ENCODE assay signal across 11 cellular contexts in genomic region chr16:55323637-55324490, GRCh38. TPM values are rescaled to one million over a fixed set of nuclear protein-coding genes. Genes with fewer than 3 reads are reported as not detected.
DNase-seq lines count a peak whose midpoint lies in the region; ATAC-seq and TF ChIP-seq lines count a peak whose summit lies in the region.
"Had no signal": no experiment of that assay in that cellular context is flagged by ENCODE, and none has a peak within 500 bp of the region (broad histone marks: within the 10 kb centered on the region; RNA-seq: fewer than 3 reads in every experiment).

Gene IRX6, plus strand, starts transcription at chr16:55324203. Its CDS starts 889 bp downstream, at chr16:55325092.

- H3K4me1 Mint-ChIP-seq in progenitor cell of endocrine pancreas (ENCODE audit: low read depth), result peaks cover 2% of the 10 kb centered on the region
- H3K4me1 Mint-ChIP-seq in naive thymus-derived CD4-positive, alpha-beta T cell, result no peaks in the 10 kb centered on the region

- no peak within 1 kb of the TSS for H3K27ac Mint-ChIP-seq in progenitor cell of endocrine pancreas
- no peak within 1 kb of the TSS for H3K27ac Mint-ChIP-seq in naive thymus-derived CD4-positive, alpha-beta T cell
- H3K27ac Mint-ChIP-seq: stimulated activated naive CD8-positive, alpha-beta T cell treated with anti-CD3 and anti-CD28 coated beads, Interleukin-15, Interleukin-2, amounts not matched to agents 100 ng/mL and 50 ng/mL, for 24 hours had no signal

- no peak within 1 kb of the TSS for H3K4me3 ChIP-seq in GM12864 (ENCODE audit: low read depth, low read length)
- no peak within 1 kb of the TSS for H3K4me3 ChIP-seq in naive thymus-derived CD4-positive, alpha-beta T cell (ENCODE audit: low read length)
- H3K4me3 ChIP-seq: adrenal gland had no signal

- no peak for ATAC-seq in naive thymus-derived CD4-positive, alpha-beta T cell
- no peak for ATAC-seq in HG03342 (IDR thresholded peaks at IDR 0.05; ENCODE audit: unreplicated experiment)

- H3K27ac ChIP-seq in naive thymus-derived CD4-positive, alpha-beta T cell (ENCODE audit: low read depth, low read length), result no peak within 1 kb of the TSS
- H3K27ac ChIP-seq: adrenal gland had no signal

- no peaks in the 10 kb centered on the region for H3K9me3 ChIP-seq in naive thymus-derived CD4-positive, alpha-beta T cell (ENCODE audit: control insufficient read depth in 2 of 3, low read length in 3 of 3)
- H3K9me3 ChIP-seq: adrenal gland had no signal

- CTCF ChIA-PET in naive thymus-derived CD4-positive, alpha-beta T cell (lab: Charles Lee), result no interaction called here

- POLR2A ChIA-PET in naive thymus-derived CD4-positive, alpha-beta T cell (lab: Charles Lee), result no interaction called here

- peak within 1 kb of the TSS; percentile 63 for H3K4me3 Mint-ChIP-seq in progenitor cell of endocrine pancreas (ENCODE audit: low read depth)
- H3K4me3 Mint-ChIP-seq in naive thymus-derived CD4-positive, alpha-beta T cell, result no peak within 1 kb of the TSS
- H3K4me3 Mint-ChIP-seq: stimulated activated naive CD8-positive, alpha-beta T cell treated with anti-CD3 and anti-CD28 coated beads, Interleukin-15, Interleukin-2, amounts not matched to agents 100 ng/mL and 50 ng/mL, for 24 hours had no signal

- no peaks in the 10 kb centered on the region for H3K9me3 Mint-ChIP-seq in progenitor cell of endocrine pancreas (ENCODE audit: low read depth)
- H3K9me3 Mint-ChIP-seq in naive thymus-derived CD4-positive, alpha-beta T cell, result peaks cover 0 to 7% (median 0%) of the 10 kb centered on the region in 11 donors
- H3K9me3 Mint-ChIP-seq: stimulated activated naive CD8-positive, alpha-beta T cell treated with anti-CD3 and anti-CD28 coated beads, Interleukin-15, Interleukin-2, amounts not matched to agents 100 ng/mL and 50 ng/mL, for 24 hours had no signal

- intact Hi-C loops in naive thymus-derived CD4-positive, alpha-beta T cell (cut with micrococcal nuclease), result no loop called here

- H3K4me1 ChIP-seq in naive thymus-derived CD4-positive, alpha-beta T cell (ENCODE audit: control insufficient read depth in 2 of 2, insufficient read depth in 2 of 2, low read length in 2 of 2), result no peaks in the 10 kb centered on the region
- H3K4me1 ChIP-seq: adrenal gland had no signal

- peaks cover 85% of the 10 kb centered on the region for H3K27me3 Mint-ChIP-seq in progenitor cell of endocrine pancreas
- H3K27me3 Mint-ChIP-seq in naive thymus-derived CD4-positive, alpha-beta T cell, result peaks cover 45 to 60% (median 51%) of the 10 kb centered on the region in 5 donors

- DNase-seq in GM12864 (ENCODE audit: low read depth) (no peak), NCI-H748 (lab: John Stamatoyannopoulos, UW; ENCODE audit: unreplicated experiment) (peak; percentile 66), foreskin melanocyte (peak; percentile 56), progenitor cell of endocrine pancreas (ENCODE audit: low spot score, unreplicated experiment) (peak; percentile 50), T1000 (lab: John Stamatoyannopoulos, UW) (no peak), OCI-M2 (lab: John Stamatoyannopoulos, UW; ENCODE audit: unreplicated experiment) (no peak)
- no peak for DNase-seq in naive thymus-derived CD4-positive, alpha-beta T cell
- DNase-seq: NCI-H524 treated with DMSO at 0.1 percent for 48 hours had no signal

- TF ChIP-seq CTCF in GM12864 (IDR thresholded peaks at IDR 0.05; ENCODE audit: low read depth, low read length, missing control alignments) (peak; percentile 31), progenitor cell of endocrine pancreas (IDR thresholded peaks at IDR 0.05; ENCODE audit: unreplicated experiment) (peak; percentile 69)

- H3K27me3 ChIP-seq in naive thymus-derived CD4-positive, alpha-beta T cell (ENCODE audit: control insufficient read depth in 2 of 2, insufficient read depth in 2 of 2, low read length in 2 of 2), result no peaks in the 10 kb centered on the region

- no peaks in the 10 kb centered on the region for H3K36me3 Mint-ChIP-seq in progenitor cell of endocrine pancreas (ENCODE audit: insufficient read depth)
- peaks cover 0 to 3% (median 0%) of the 10 kb centered on the region in 5 donors for H3K36me3 Mint-ChIP-seq in naive thymus-derived CD4-positive, alpha-beta T cell

- H3K36me3 ChIP-seq in naive thymus-derived CD4-positive, alpha-beta T cell (ENCODE audit: control insufficient read depth in 2 of 3, insufficient read depth in 3 of 3, low read length in 3 of 3), result no peaks in the 10 kb centered on the region
- H3K36me3 ChIP-seq: adrenal gland had no signal

RNA-seq across cellular contexts. Expression of gene IRX6, which starts in this region (rescaled TPM):
- not detected in 2 replicates for total RNA-seq in progenitor cell of endocrine pancreas
- not detected for total RNA-seq in naive thymus-derived CD4-positive, alpha-beta T cell
- not detected for polyA plus RNA-seq in naive thymus-derived CD4-positive, alpha-beta T cell

Comparison
In these comparisons a context has a peak if more than half of its experiments do, and no peak if none do; other contexts are left out.
1. Peak in DNase-seq in progenitor cell of endocrine pancreas; RNA of the gene not detected or under 1 TPM.
2. DNase-seq: peak in NCI-H748 (single experiment) and foreskin melanocyte (single experiment); none in GM12864 (single experiment), T1000 (single experiment), naive thymus-derived CD4-positive, alpha-beta T cell (0 of 9) and OCI-M2 (single experiment).